In genomic region chr7:121153411-121153810, GRCh38 we compare ENCODE assay signal across 29 cellular contexts.
"Had no signal": no experiment of that assay in that cellular context is flagged by ENCODE, and none has a peak within 500 bp of the region (broad histone marks: within the 10 kb centered on the region; RNA-seq: fewer than 3 reads in every experiment).

No MANE protein-coding gene starts in this region.

- H3K4me3 Mint-ChIP-seq: stimulated activated effector memory CD8-positive, alpha-beta T cell treated with anti-CD3 and anti-CD28 coated beads, Interleukin-12 subunit alpha, Interleukin-12 subunit beta, amount 100 ng/mL, for 72 hours; stimulated activated memory B cell treated with anti-CD40 and anti-IgM and Interleukin-4, amounts not matched to agents 10 μg/mL and 1 μg/mL and 100 μg/mL, for 72 hours; stimulated activated naive B cell treated with anti-CD40 and anti-IgM and Interleukin-4, amounts not matched to agents 10 μg/mL and 1 μg/mL and 100 μg/mL, for 72 hours; stimulated activated naive CD8-positive, alpha-beta T cell treated with anti-CD3 and anti-CD28 coated beads, Interleukin-15, amount 100 ng/mL, for 72 hours; stimulated activated naive CD8-positive, alpha-beta T cell treated with anti-CD3 and anti-CD28 coated beads, Interleukin-15, Interleukin-2, amounts not matched to agents 100 ng/mL and 50 ng/mL, for 24 hours; type B pancreatic cell had no signal

- H3K36me3 Mint-ChIP-seq: stimulated activated effector memory CD8-positive, alpha-beta T cell treated with anti-CD3 and anti-CD28 coated beads, Interleukin-12 subunit alpha, Interleukin-12 subunit beta, amount 100 ng/mL, for 72 hours had no signal

- H3K27ac ChIP-seq: stomach, suprapubic skin, testis, thoracic aorta, thyroid gland, tibial artery, tibial nerve, transverse colon, upper lobe of left lung, upper lobe of right lung, uterus, vagina had no signal

- H3K4me1 ChIP-seq: stomach, suprapubic skin, testis, thyroid gland, transverse colon, upper lobe of left lung, upper lobe of right lung, uterus, vagina had no signal

- FAIRE-seq: urothelium cell line had no signal

- DNase-seq: stimulated activated CD4-positive, alpha-beta T cell treated with anti-CD3 and anti-CD28 coated beads, Interleukin-2, amount 100 ng/mL, for 48 hours; stimulated activated CD4-positive, alpha-beta T cell treated with anti-CD3 and anti-CD28 coated beads, Interleukin-4, amount 100 ng/mL, for 1 hour; stimulated activated CD4-positive, alpha-beta T cell treated with anti-CD3 and anti-CD28 coated beads, Interleukin-4, amount 100 ng/mL, for 24 hours; stimulated activated CD4-positive, alpha-beta T cell treated with anti-CD3 and anti-CD28 coated beads, Interleukin-4, amount 100 ng/mL, for 4 hours; stimulated activated CD8-positive, alpha-beta memory T cell treated with anti-CD3 and anti-CD28 coated beads, Interleukin-4, amount 100 ng/mL, for 48 hours; stimulated activated naive B cell treated with anti-CD40 and anti-IgM and Interleukin-4, amounts not matched to agents 10 μg/mL and 1 μg/mL and 100 μg/mL, for 72 hours; stimulated activated naive CD4-positive, alpha-beta T cell; stimulated activated naive CD4-positive, alpha-beta T cell treated with Interleukin-2 at 50 U/mL for 16 hours; stimulated activated naive CD8-positive, alpha-beta T cell treated with anti-CD3 and anti-CD28 coated beads, Interleukin-15, amount 100 ng/mL, for 72 hours; stimulated activated naive CD8-positive, alpha-beta T cell treated with anti-CD3 and anti-CD28 coated beads, Interleukin-15, Interleukin-2, amounts not matched to agents 100 U/mL and 50 U/mL, for 24 hours; stomach; substantia nigra; testis; thyroid gland; tibial artery; transverse colon; trophoblast cell; upper lobe of left lung; upper lobe of right lung; uterus had no signal

- H3K27ac Mint-ChIP-seq: stimulated activated effector memory CD8-positive, alpha-beta T cell treated with anti-CD3 and anti-CD28 coated beads, Interleukin-12 subunit alpha, Interleukin-12 subunit beta, amount 100 ng/mL, for 72 hours; stimulated activated memory B cell treated with anti-CD40 and anti-IgM and Interleukin-4, amounts not matched to agents 10 μg/mL and 1 μg/mL and 100 μg/mL, for 72 hours; stimulated activated naive B cell treated with anti-CD40 and anti-IgM and Interleukin-4, amounts not matched to agents 10 μg/mL and 1 μg/mL and 100 μg/mL, for 72 hours; stimulated activated naive CD8-positive, alpha-beta T cell treated with anti-CD3 and anti-CD28 coated beads, Interleukin-15, amount 100 ng/mL, for 72 hours; stimulated activated naive CD8-positive, alpha-beta T cell treated with anti-CD3 and anti-CD28 coated beads, Interleukin-15, Interleukin-2, amounts not matched to agents 100 ng/mL and 50 ng/mL, for 24 hours; type B pancreatic cell had no signal

- ATAC-seq: stimulated activated effector memory CD8-positive, alpha-beta T cell treated with anti-CD3 and anti-CD28 coated beads, Interleukin-12 subunit alpha, Interleukin-12 subunit beta, amount 100 ng/mL, for 72 hours; stimulated activated memory B cell treated with anti-CD40 and anti-IgM and Interleukin-4, amounts not matched to agents 10 μg/mL and 1 μg/mL and 100 μg/mL, for 72 hours; stimulated activated naive B cell treated with anti-CD40 and anti-IgM and Interleukin-4, amounts not matched to agents 10 μg/mL and 1 μg/mL and 100 μg/mL, for 72 hours; stimulated activated naive CD8-positive, alpha-beta T cell treated with anti-CD3 and anti-CD28 coated beads, Interleukin-15, amount 100 ng/mL, for 72 hours; stimulated activated naive CD8-positive, alpha-beta T cell treated with anti-CD3 and anti-CD28 coated beads, Interleukin-15, Interleukin-2, amounts not matched to agents 100 U/mL and 50 U/mL, for 24 hours; upper lobe of right lung had no signal

- H3K4me3 ChIP-seq: stomach, suprapubic skin, testis, thoracic aorta, thyroid gland, tibial artery, tibial nerve, transverse colon, upper lobe of left lung, upper lobe of right lung, uterus, vagina had no signal

- H3K27me3 Mint-ChIP-seq: stimulated activated memory B cell treated with anti-CD40 and anti-IgM and Interleukin-4, amounts not matched to agents 10 μg/mL and 1 μg/mL and 100 μg/mL, for 72 hours; stimulated activated naive B cell treated with anti-CD40 and anti-IgM and Interleukin-4, amounts not matched to agents 10 μg/mL and 1 μg/mL and 100 μg/mL, for 72 hours; type B pancreatic cell had no signal

- H3K9me3 ChIP-seq: stomach, suprapubic skin, testis, thoracic aorta, thyroid gland, tibial artery, tibial nerve, transverse colon, upper lobe of left lung, upper lobe of right lung, uterus, vagina had no signal

- H3K4me1 Mint-ChIP-seq: stimulated activated effector memory CD8-positive, alpha-beta T cell treated with anti-CD3 and anti-CD28 coated beads, Interleukin-12 subunit alpha, Interleukin-12 subunit beta, amount 100 ng/mL, for 72 hours; stimulated activated naive CD8-positive, alpha-beta T cell treated with anti-CD3 and anti-CD28 coated beads, Interleukin-15, amount 100 ng/mL, for 72 hours had no signal

- H3K9me3 Mint-ChIP-seq: stimulated activated effector memory CD8-positive, alpha-beta T cell treated with anti-CD3 and anti-CD28 coated beads, Interleukin-12 subunit alpha, Interleukin-12 subunit beta, amount 100 ng/mL, for 72 hours; stimulated activated naive CD8-positive, alpha-beta T cell treated with anti-CD3 and anti-CD28 coated beads, Interleukin-15, amount 100 ng/mL, for 72 hours; stimulated activated naive CD8-positive, alpha-beta T cell treated with anti-CD3 and anti-CD28 coated beads, Interleukin-15, Interleukin-2, amounts not matched to agents 100 ng/mL and 50 ng/mL, for 24 hours; type B pancreatic cell had no signal

- H3K36me3 ChIP-seq: suprapubic skin, thyroid gland, transverse colon, upper lobe of right lung, uterus, vagina had no signal

- H3K27me3 ChIP-seq: stomach, suprapubic skin, testis, thyroid gland, tibial artery, tibial nerve, transverse colon, upper lobe of left lung, upper lobe of right lung, uterus, vagina had no signal
